20 cellular contexts compared by ENCODE assay signal in genomic region chr3:37937156-37937555, GRCh38. TPM values are rescaled to one million over a fixed set of nuclear protein-coding genes. Genes with fewer than 3 reads are reported as not detected.
DNase-seq lines count a peak whose midpoint lies in the region; ATAC-seq and TF ChIP-seq lines count a peak whose summit lies in the region.
"Had no signal": no experiment of that assay in that cellular context is flagged by ENCODE, and none has a peak within 500 bp of the region (broad histone marks: within the 10 kb centered on the region; RNA-seq: fewer than 3 reads in every experiment).

No MANE protein-coding gene starts in this region.

- no peaks in the 10 kb centered on the region for H3K9me3 Mint-ChIP-seq in progenitor cell of endocrine pancreas (ENCODE audit: low read depth)
- H3K9me3 Mint-ChIP-seq: activated CD4-positive, alpha-beta memory T cell treated with anti-CD3 and anti-CD28 coated beads, Interleukin-2, amount 10 ng/mL, durations not matched to agents 7 days and 5 days; activated T-cell treated with anti-CD3 and anti-CD28 coated beads, Interleukin-2, amount 50 U/mL, for 72 hours; CD8-positive, alpha-beta T cell; WTC11 had no signal

- CTCF ChIA-PET in PC-3 (lab: Charles Lee) = interaction anchor here (0.6 kb wide), 1 partner anchor 411 kb away, joined by 3 read pairs; no protein-coding TSS in a partner anchor

- H3K27ac Mint-ChIP-seq in progenitor cell of endocrine pancreas = peak overlapping the region; percentile 90
- H3K27ac Mint-ChIP-seq: activated CD4-positive, alpha-beta memory T cell treated with anti-CD3 and anti-CD28 coated beads, Interleukin-2, amount 10 ng/mL, durations not matched to agents 7 days and 5 days; activated naive CD8-positive, alpha-beta T cell; activated T-cell treated with anti-CD3 and anti-CD28 coated beads, Interleukin-2, amount 50 U/mL, for 72 hours; CD8-positive, alpha-beta T cell; WTC11 had no signal

- no peaks in the 10 kb centered on the region for H3K9me3 ChIP-seq in PC-3 (ENCODE audit: low read length)
- H3K9me3 ChIP-seq: testis had no signal

- H3K4me3 Mint-ChIP-seq in progenitor cell of endocrine pancreas (ENCODE audit: low read depth) = no peak overlapping the region
- H3K4me3 Mint-ChIP-seq: activated CD4-positive, alpha-beta memory T cell treated with anti-CD3 and anti-CD28 coated beads, Interleukin-2, amount 10 ng/mL, durations not matched to agents 7 days and 5 days; activated naive CD8-positive, alpha-beta T cell; activated T-cell treated with anti-CD3 and anti-CD28 coated beads, Interleukin-2, amount 50 U/mL, for 72 hours; CD8-positive, alpha-beta T cell; WTC11 had no signal

- peaks cover 43% of the 10 kb centered on the region for H3K4me1 Mint-ChIP-seq in progenitor cell of endocrine pancreas (ENCODE audit: low read depth)
- H3K4me1 Mint-ChIP-seq: activated CD4-positive, alpha-beta memory T cell treated with anti-CD3 and anti-CD28 coated beads, Interleukin-2, amount 10 ng/mL, durations not matched to agents 7 days and 5 days had no signal

- intact Hi-C loops in PC-3 (cut with micrococcal nuclease) = no loop called here

- no peaks in the 10 kb centered on the region for H3K9me2 ChIP-seq in PC-3 (replicated peaks; ENCODE audit: low read length)

- peaks cover 2% of the 10 kb centered on the region for H3K36me3 Mint-ChIP-seq in progenitor cell of endocrine pancreas (ENCODE audit: insufficient read depth)
- H3K36me3 Mint-ChIP-seq: CD8-positive, alpha-beta T cell; WTC11 had no signal

- H3K27ac ChIP-seq in ACC112 (ENCODE audit: low read depth, low read length) (peak overlapping the region; percentile 92), PC-3 (ENCODE audit: low read length) (no peak overlapping the region), coronary artery (peak overlapping the region; percentile 54 to 85)

- POLR2A ChIA-PET in PC-3 (lab: Charles Lee; ENCODE audit: unreplicated experiment) = no interaction called here

- H3F3A ChIP-seq in PC-3 (ENCODE audit: low read length, unreplicated experiment) = peaks cover 6% of the 10 kb centered on the region

- H3K27me3 ChIP-seq in ACC112 (ENCODE audit: insufficient read depth, low read length) (no peaks in the 10 kb centered on the region), PC-3 (ENCODE audit: low read length) (no peaks in the 10 kb centered on the region)
- H3K27me3 ChIP-seq: testis had no signal

- no peaks in the 10 kb centered on the region for H3K27me3 Mint-ChIP-seq in progenitor cell of endocrine pancreas

- H3K9ac ChIP-seq in PC-3 (ENCODE audit: low read length) = no peak overlapping the region

- BruUV-seq in PC-3 (replicated peaks; lab: Mats Ljungman, UMichigan) = no TSS peak

- H3K4me2 ChIP-seq in PC-3 (ENCODE audit: low read length) = 0 out of 2 replicates have a peak overlapping the region, but pooled peaks have one; percentile 43

- no peak for TF ChIP-seq CTCF in PC-3 (conservative IDR thresholded peaks at IDR 0.05; ENCODE audit: low read depth, low read length)
- TF ChIP-seq CTCF in coronary artery (IDR thresholded peaks at IDR 0.05) = no peak
- no peak for TF ChIP-seq CTCF in progenitor cell of endocrine pancreas (IDR thresholded peaks at IDR 0.05; ENCODE audit: unreplicated experiment)
- no peak for TF ChIP-seq CTCF in GM10266 (IDR thresholded peaks at IDR 0.05; ENCODE audit: control insufficient read depth, insufficient read depth, low read depth, missing control alignments)

- DNase-seq in PC-3 = no peak
- no peak for DNase-seq in coronary artery (ENCODE audit: low spot score)
- DNase-seq in progenitor cell of endocrine pancreas (ENCODE audit: low spot score, unreplicated experiment) = no peak
- DNase-seq in ecto neural progenitor cell (ENCODE audit: low spot score) = no peak
- DNase-seq in GM10266 (ENCODE audit: extremely low spot score) = no peak
- DNase-seq in EL = no peak
- DNase-seq in KG1 (lab: John Stamatoyannopoulos, UW) = no peak
- DNase-seq: activated CD4-positive, alpha-beta memory T cell treated with anti-CD3 and anti-CD28 coated beads, Interleukin-2, amount 10 ng/mL, durations not matched to agents 7 days and 5 days; activated T-cell treated with anti-CD3 and anti-CD28 coated beads, Interleukin-2, amount 50 U/mL, for 72 hours; CD8-positive, alpha-beta T cell; DND-41; MM.1S; NK-92 treated with Interleukin-12 subunit alpha and Interleukin-12 subunit beta, amount 100 ng/mL, for 24 hours; posterior cingulate gyrus; small intestine; stimulated activated CD8-positive, alpha-beta memory T cell treated with anti-CD3 and anti-CD28 coated beads, Interleukin-4, amount 100 ng/mL, for 48 hours; testis had no signal

- H2AFZ ChIP-seq in ACC112 (ENCODE audit: low read length, unreplicated experiment) (no peak overlapping the region), PC-3 (ENCODE audit: low read length) (no peak overlapping the region)

- H3K4me1 ChIP-seq in ACC112 (ENCODE audit: control insufficient read depth, insufficient read depth, low read length, unreplicated experiment) = peaks cover 47% of the 10 kb centered on the region
- H3K4me1 ChIP-seq in PC-3 (ENCODE audit: insufficient read depth, low read length) = peaks cover 27% of the 10 kb centered on the region

- ATAC-seq in PC-3 = no peak
- ATAC-seq: activated T-cell treated with anti-CD3 and anti-CD28 coated beads, Interleukin-2, amount 50 U/mL, for 72 hours; CD8-positive, alpha-beta T cell had no signal

- H3K4me3 ChIP-seq in ACC112 (ENCODE audit: low read depth, low read length) (peak overlapping the region; percentile 53; the same call in 1 of the 2 replicates), PC-3 (ENCODE audit: low read length) (no peak overlapping the region), coronary artery (no peak overlapping the region)
- H3K4me3 ChIP-seq: testis had no signal

- H4K20me1 ChIP-seq in PC-3 (ENCODE audit: low read length) = no peaks in the 10 kb centered on the region

- H3K36me3 ChIP-seq in ACC112 (ENCODE audit: insufficient read depth, low read length) (no peaks in the 10 kb centered on the region), PC-3 (ENCODE audit: low read depth, low read length) (no peaks in the 10 kb centered on the region)

- H3K79me2 ChIP-seq in ACC112 (ENCODE audit: control insufficient read depth, insufficient read depth, low read length, unreplicated experiment) (peaks cover 16% of the 10 kb centered on the region), PC-3 (ENCODE audit: low read length) (no peaks in the 10 kb centered on the region)

RNA-seq across cellular contexts. Expression of gene VILL, which starts 53.4 kb away (rescaled TPM):
- total RNA-seq in PC-3 (2014; rRNA removed) = 0.44 and 1.8 TPM in 2 replicates
- 6.8 and 7.6 TPM in 2 replicates for total RNA-seq in progenitor cell of endocrine pancreas
